ENCODE assay signal across 8 cellular contexts in genomic region chr20:31705598-31706597, GRCh38. TPM values are rescaled to one million over a fixed set of nuclear protein-coding genes. Genes with fewer than 3 reads are reported as not detected.
DNase-seq lines count a peak whose midpoint lies in the region; ATAC-seq, FAIRE-seq and TF ChIP-seq lines count a peak whose summit lies in the region.

No MANE protein-coding gene starts in this region.

- intact Hi-C loops in heart right ventricle (cut with DNase I) (no loop called here), cardiac septum (cut with DNase I) (no loop called here)

- H3K27ac ChIP-seq in heart right ventricle (peak overlapping the region; percentile 5 to 93 (median 66)), smooth muscle cell (ENCODE audit: low read depth) (peak overlapping the region; percentile 75)

- no peaks in the 10 kb centered on the region for H4K20me1 ChIP-seq in smooth muscle cell (ENCODE audit: low read depth)

- H3K27me3 ChIP-seq in heart right ventricle (no peaks in the 10 kb centered on the region), bronchial epithelial cell (ENCODE audit: control insufficient read depth, insufficient read depth, low read length) (no peaks in the 10 kb centered on the region), smooth muscle cell (ENCODE audit: low read depth) (no peaks in the 10 kb centered on the region)

- TF ChIP-seq CTCF in heart right ventricle (IDR thresholded peaks at IDR 0.05) (no peak), bronchial epithelial cell (IDR thresholded peaks at IDR 0.05; ENCODE audit: insufficient read depth, low read length, severe bottlenecking) (no peak), smooth muscle cell (IDR thresholded peaks at IDR 0.05; ENCODE audit: borderline replicate concordance, insufficient read depth, poor library complexity, severe bottlenecking) (no peak)

- DNase-seq in heart right ventricle (no peak), cardiac septum (ENCODE audit: low spot score) (no peak), bronchial epithelial cell (ENCODE audit: low read depth) (peak; percentile 70), smooth muscle cell (lab: John Stamatoyannopoulos, UW; ENCODE audit: unreplicated experiment) (no peak), H4 (ENCODE audit: low spot score) (no peak), AG08396 (ENCODE audit: low spot score) (no peak), LoVo (ENCODE audit: low spot score) (no peak)

- no peak overlapping the region for H2AFZ ChIP-seq in smooth muscle cell (ENCODE audit: low read depth)

- H3K9me3 ChIP-seq in heart right ventricle (no peaks in the 10 kb centered on the region), smooth muscle cell (replicated peaks; ENCODE audit: low read depth) (no peaks in the 10 kb centered on the region)

- WGBS in heart right ventricle, 2 donors = 82 to 89% methylated on average over 4 of the region's 4 CpGs
- WGBS in smooth muscle cell (ENCODE audit: low lambda C conversion rate) = 90% methylated on average over 4 of the region's 4 CpGs

- ATAC-seq in heart right ventricle (no peak), HG03139 (IDR thresholded peaks at IDR 0.05; ENCODE audit: unreplicated experiment) (peak; percentile 83)

- H3K4me1 ChIP-seq in heart right ventricle = peaks cover 28 to 100% (median 86%) of the 10 kb centered on the region in 9 donors
- no peaks in the 10 kb centered on the region for H3K4me1 ChIP-seq in smooth muscle cell (ENCODE audit: low read depth)

- no peak overlapping the region for H3K4me3 ChIP-seq in heart right ventricle
- no peak overlapping the region for H3K4me3 ChIP-seq in bronchial epithelial cell (ENCODE audit: low read depth, low read length)
- H3K4me3 ChIP-seq in smooth muscle cell = no peak overlapping the region

- no peak for FAIRE-seq in bronchial epithelial cell (lab: Jason Lieb, UNC)

- H3K9ac ChIP-seq in smooth muscle cell (ENCODE audit: low read depth) = no peak overlapping the region

- no peaks in the 10 kb centered on the region for H3F3A ChIP-seq in smooth muscle cell (ENCODE audit: low read depth)

- H3K4me2 ChIP-seq in smooth muscle cell = no peak overlapping the region

- H3K79me2 ChIP-seq in smooth muscle cell (ENCODE audit: low read depth) = peaks cover 55% of the 10 kb centered on the region

- H3K36me3 ChIP-seq in heart right ventricle (peaks cover 0 to 83% (median 20%) of the 10 kb centered on the region in 9 donors), bronchial epithelial cell (ENCODE audit: control insufficient read depth, insufficient read depth, low read length) (peaks cover 17% of the 10 kb centered on the region), smooth muscle cell (ENCODE audit: low read depth) (no peaks in the 10 kb centered on the region)

RNA-seq across cellular contexts. Expression of gene BCL2L1, which starts 16.8 kb away (rescaled TPM):
- total RNA-seq in heart right ventricle (10 to 100 TPM; 34.7 to 97.4 (median 45.9) TPM), cardiac septum (42.5 TPM), bronchial epithelial cell (93.5 and 93.8 TPM in 2 replicates), smooth muscle cell (35.5 and 47.0 TPM in 2 replicates)
- polyA plus RNA-seq in heart right ventricle (100 to 1,000 TPM in 1 of 2 donors, 10 to 100 TPM in 1; 35.2 to 128 TPM), smooth muscle cell (24.8 and 41.1 TPM in 2 replicates)
- 34.2 and 42.6 TPM in 2 replicates for total RNA-seq in H4 (2014; rRNA removed; shearing (Covaris generic))

RNA-seq across cellular contexts. Expression of gene TPX2, which starts 33.2 kb away (rescaled TPM):
- total RNA-seq in heart right ventricle = 1 to 10 TPM in 4 of 10 donors, under 1 TPM in 6; 0.17 to 9.6 (median 0.85) TPM
- polyA plus RNA-seq in heart right ventricle = under 1 TPM; 0.29 to 0.72 TPM
- 0.78 TPM for total RNA-seq in cardiac septum
- total RNA-seq in bronchial epithelial cell = 1.3 and 1.8 TPM in 2 replicates
- total RNA-seq in smooth muscle cell = 24.5 and 28.3 TPM in 2 replicates
- 18.7 and 21.7 TPM in 2 replicates for polyA plus RNA-seq in smooth muscle cell
- 111 and 128 TPM in 2 replicates for total RNA-seq in H4 (2014; rRNA removed; shearing (Covaris generic))
